19 cellular contexts compared by ENCODE assay signal in genomic region chr9:114500583-114501292, GRCh38. TPM values are rescaled to one million over a fixed set of nuclear protein-coding genes. Genes with fewer than 3 reads are reported as not detected.
DNase-seq lines count a peak whose midpoint lies in the region; ATAC-seq and TF ChIP-seq lines count a peak whose summit lies in the region.
"Had no signal": no experiment of that assay in that cellular context is flagged by ENCODE, and none has a peak within 500 bp of the region (broad histone marks: within the 10 kb centered on the region; RNA-seq: fewer than 3 reads in every experiment).

No MANE protein-coding gene starts in this region.

- no peaks in the 10 kb centered on the region for H3K9me3 Mint-ChIP-seq in activated CD4-positive, alpha-beta T cell treated with anti-CD3 and anti-CD28 coated beads, Interleukin-2, amount 10 ng/mL, durations not matched to agents 7 days and 5 days

- DNase-seq in MM.1S (no peak), adrenal gland (peak in 1 of 7 donors; percentile 54), retinal pigment epithelial cell (ENCODE audit: low read depth) (no peak), GM19240 (ENCODE audit: insufficient read length, low spot score) (no peak)
- no peak for DNase-seq in activated CD4-positive, alpha-beta T cell treated with anti-CD3 and anti-CD28 coated beads, Interleukin-2, amount 10 ng/mL, durations not matched to agents 7 days and 5 days
- DNase-seq: activated CD8-positive, alpha-beta memory T cell treated with anti-CD3 and anti-CD28 coated beads for 24 hours; activated naive CD4-positive, alpha-beta T cell treated with anti-CD3 and anti-CD28 coated beads, Interleukin-2, amount 50 U/mL, for 16 hours; activated T-cell treated with anti-CD3 and anti-CD28 coated beads, Interleukin-2, amount 50 U/mL, for 48 hours; CD4-positive, CD25-positive, alpha-beta regulatory T cell; colonic mucosa; DMS153; heart left ventricle; NCI-H774; PC-9; stimulated activated CD4-positive, alpha-beta T cell treated with anti-CD3 and anti-CD28 coated beads, Interleukin-4, amount 100 ng/mL, for 4 hours had no signal

- H3K36me3 ChIP-seq in MM.1S (replicated peaks; ENCODE audit: insufficient read depth, low read length) (no peaks in the 10 kb centered on the region), adrenal gland (replicated peaks in 1 of 2) (no peaks in the 10 kb centered on the region)
- H3K36me3 ChIP-seq: colonic mucosa, heart left ventricle had no signal

- no peak overlapping the region for H3K27ac Mint-ChIP-seq in activated CD4-positive, alpha-beta T cell treated with anti-CD3 and anti-CD28 coated beads, Interleukin-2, amount 10 ng/mL, durations not matched to agents 7 days and 5 days

- H3K27ac ChIP-seq in MM.1S (ENCODE audit: low read length) (peak overlapping the region; percentile 81; the same call in 1 of the 2 replicates), adrenal gland (peak overlapping the region in 3 of 5 donors; percentile 57 to 86 (median 81)), layer of hippocampus (ENCODE audit: low read depth, low read length) (peak overlapping the region; percentile 65)
- H3K27ac ChIP-seq: colonic mucosa, PC-9, SJSA1 had no signal

- no peak for TF ChIP-seq CTCF in MM.1S (IDR thresholded peaks at IDR 0.05; ENCODE audit: low read length)
- TF ChIP-seq CTCF in adrenal gland (IDR thresholded peaks at IDR 0.05): no peak
- TF ChIP-seq CTCF in retinal pigment epithelial cell (conservative IDR thresholded peaks at IDR 0.05; ENCODE audit: low read depth, low read length): no peak

- TF ChIP-seq POLR2A in adrenal gland (IDR thresholded peaks at IDR 0.05): no peak

- peaks cover 9% of the 10 kb centered on the region for H3K4me1 Mint-ChIP-seq in activated CD4-positive, alpha-beta T cell treated with anti-CD3 and anti-CD28 coated beads, Interleukin-2, amount 10 ng/mL, durations not matched to agents 7 days and 5 days

- intact Hi-C loops in adrenal gland (cut with DNase I): loop anchor here in 1 of 2 donors (10.0 kb wide), 2 partner anchors 94 to 156 kb away; no protein-coding TSS in a partner anchor

- peak overlapping the region; percentile 97; the same call in 1 of the 2 replicates for H3K9ac ChIP-seq in MM.1S (ENCODE audit: low read length)

- CTCF ChIA-PET in activated CD4-positive, alpha-beta T cell treated with anti-CD3 and anti-CD28 coated beads, Interleukin-2, amount 10 ng/mL, durations not matched to agents 7 days and 5 days (lab: Charles Lee): interaction anchor here (1.8 kb wide), 1 partner anchor 38 kb away, joined by 4 read pairs; no protein-coding TSS in a partner anchor

- peaks cover 39% of the 10 kb centered on the region for H3K27me3 Mint-ChIP-seq in activated CD4-positive, alpha-beta T cell treated with anti-CD3 and anti-CD28 coated beads, Interleukin-2, amount 10 ng/mL, durations not matched to agents 7 days and 5 days

- peaks cover 24% of the 10 kb centered on the region for H3K4me1 ChIP-seq in MM.1S (ENCODE audit: low read length)
- peaks cover 16 to 56% of the 10 kb centered on the region in 2 donors for H3K4me1 ChIP-seq in adrenal gland (replicated peaks in 1 of 2)

- no peak overlapping the region for H3K4me3 Mint-ChIP-seq in activated CD4-positive, alpha-beta T cell treated with anti-CD3 and anti-CD28 coated beads, Interleukin-2, amount 10 ng/mL, durations not matched to agents 7 days and 5 days

- no peaks in the 10 kb centered on the region for H3K9me3 ChIP-seq in MM.1S (replicated peaks; ENCODE audit: insufficient read depth, low read length)
- H3K9me3 ChIP-seq in adrenal gland (replicated peaks in 1 of 3): no peaks in the 10 kb centered on the region
- H3K9me3 ChIP-seq: colonic mucosa, heart left ventricle, SJSA1 had no signal

- H2AFZ ChIP-seq in MM.1S (ENCODE audit: low read length): no peak overlapping the region
- H2AFZ ChIP-seq: PC-9 had no signal

- WGBS in adrenal gland, 4 donors: 49 to 60% (median 56%) methylated on average over 6 of the region's 6 CpGs

- H3K4me3 ChIP-seq in MM.1S (ENCODE audit: low read length) (peak overlapping the region; percentile 80), adrenal gland (peak overlapping the region in 1 of 4 donors; percentile 74), retinal pigment epithelial cell (ENCODE audit: low read length) (peak overlapping the region; percentile 78)
- H3K4me3 ChIP-seq: colonic mucosa, heart left ventricle, PC-9, SJSA1 had no signal

- POLR2A ChIA-PET in activated CD4-positive, alpha-beta T cell treated with anti-CD3 and anti-CD28 coated beads, Interleukin-2, amount 10 ng/mL, durations not matched to agents 7 days and 5 days (lab: Charles Lee): no interaction called here

- H3K79me2 ChIP-seq in MM.1S (ENCODE audit: low read length): peaks cover 94% of the 10 kb centered on the region

- H3K27me3 ChIP-seq in MM.1S (replicated peaks; ENCODE audit: insufficient read depth, low read length) (no peaks in the 10 kb centered on the region), adrenal gland (no peaks in the 10 kb centered on the region), layer of hippocampus (ENCODE audit: control insufficient read depth, insufficient read depth, low read length) (no peaks in the 10 kb centered on the region)
- H3K27me3 ChIP-seq: colonic mucosa, SJSA1 had no signal

- peak overlapping the region; percentile 81 for H3K4me2 ChIP-seq in MM.1S (ENCODE audit: low read depth, low read length)

- H4K20me1 ChIP-seq in MM.1S (ENCODE audit: insufficient read depth, low read length): no peaks in the 10 kb centered on the region

- no peak for ATAC-seq in GM21367 (IDR thresholded peaks at IDR 0.05; ENCODE audit: unreplicated experiment)
- ATAC-seq: activated CD4-positive, CD25-positive, alpha-beta regulatory T cell treated with anti-CD3 and anti-CD28 coated beads, Interleukin-2, amount 50 U/mL, for 24 hours; heart left ventricle had no signal

- H3K36me3 Mint-ChIP-seq in activated CD4-positive, alpha-beta T cell treated with anti-CD3 and anti-CD28 coated beads, Interleukin-2, amount 10 ng/mL, durations not matched to agents 7 days and 5 days (ENCODE audit: low read depth): no peaks in the 10 kb centered on the region
- H3K36me3 Mint-ChIP-seq: CD4-positive, CD25-positive, alpha-beta regulatory T cell had no signal

- H3F3A ChIP-seq in MM.1S (ENCODE audit: insufficient read depth, low read length): peaks cover 30% of the 10 kb centered on the region

- H3K9me2 ChIP-seq in MM.1S (replicated peaks; ENCODE audit: insufficient read depth, low read length): no peaks in the 10 kb centered on the region

RNA-seq across cellular contexts. Expression of gene WHRN, which starts 4.5 kb away (rescaled TPM):
- total RNA-seq in adrenal gland: 100 to 1,000 TPM in 4 of 8 donors, 10 to 100 TPM in 4; 67.2 to 154 (median 96.4) TPM
- 100 to 1,000 TPM in 2 of 3 donors, 10 to 100 TPM in 1; 34.8 to 359 (median 247) TPM for polyA plus RNA-seq in adrenal gland
- total RNA-seq in activated CD4-positive, alpha-beta T cell treated with anti-CD3 and anti-CD28 coated beads, Interleukin-2, amount 10 ng/mL, durations not matched to agents 7 days and 5 days: 1 to 10 TPM in 1 of 2 experiments, under 1 TPM in 1; 0.64 to 1.2 TPM

Comparison
In these comparisons a context has a peak if more than half of its experiments do, and no peak if none do; other contexts are left out.
1. RNA of gene WHRN, which starts 4.5 kb away (total RNA-seq): 67.2 to 154 TPM in adrenal gland; 0.64 to 1.2 TPM in activated CD4-positive, alpha-beta T cell treated with anti-CD3 and anti-CD28 coated beads, Interleukin-2, amount 10 ng/mL, durations not matched to agents 7 days and 5 days; every median in the first group is over 10 times any median in the second.
2. Peak in every context shown above with its lines, with median percentiles within 50 percentile points of each other: H3K27ac ChIP-seq.